In the genomic region with DNA sequence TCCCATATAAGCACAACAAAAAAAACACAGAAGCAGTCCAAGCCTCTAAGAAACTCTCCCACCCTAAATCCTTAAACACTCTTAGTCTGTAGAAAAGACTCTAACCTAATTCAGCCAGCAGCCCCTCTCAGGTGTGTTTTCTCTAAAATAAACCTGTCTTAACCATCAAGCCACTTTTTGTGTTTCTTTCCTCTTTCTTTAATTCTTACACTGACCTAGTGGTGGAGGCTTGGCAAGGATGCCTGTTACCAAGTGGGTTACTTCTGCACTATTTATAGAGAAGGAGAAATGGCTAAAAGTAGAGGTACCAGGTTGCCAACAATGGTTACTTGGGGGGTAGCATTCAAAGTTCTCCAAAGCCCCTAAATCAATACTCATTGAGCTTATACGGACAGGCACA, we compare ENCODE assay signal across 38 cellular contexts. TPM values are rescaled to one million over a fixed set of nuclear protein-coding genes. Genes with fewer than 3 reads are reported as not detected.
A peak's percentile ranks its signal among the peaks of the same experiment; 100 is the strongest.
DNase-seq lines count a peak whose midpoint lies in the region; ATAC-seq, FAIRE-seq and TF ChIP-seq lines count a peak whose summit lies in the region.
"Had no signal": no experiment of that assay in that cellular context is flagged by ENCODE, and none has a peak within 500 bp of the region (broad histone marks: within the 10 kb centered on the region; RNA-seq: fewer than 3 reads in every experiment).

No MANE protein-coding gene starts in this region.

- H3K79me2 ChIP-seq in K562 (ENCODE audit: control insufficient read depth, insufficient read depth, low read length): no peaks in the 10 kb centered on the region

- no peaks in the 10 kb centered on the region for H3K9me3 ChIP-seq in HEK293 (ENCODE audit: control insufficient read depth, insufficient read depth, low read depth, low read length)
- peaks cover 3% of the 10 kb centered on the region for H3K9me3 ChIP-seq in K562 (replicated peaks; ENCODE audit: control insufficient read depth, insufficient read depth, low read depth, low read length)
- H3K9me3 ChIP-seq: BE2C, Caco-2 had no signal

- POLR2A ChIA-PET in HEK293 (lab: Yijun Ruan, JAX): no interaction called here
- POLR2A ChIA-PET in K562 (lab: Yijun Ruan, JAX): interaction anchor here (0.6 to 1.2 kb wide), 2 partner anchors 43 to 177 kb away, joined by 3 read pairs; no protein-coding TSS in a partner anchor

- H3K27ac ChIP-seq in HEK293 (ENCODE audit: extremely low read depth, low read depth, low read length) (no peak overlapping the region), K562 (ENCODE audit: extremely low read depth, low read depth, low read length) (no peak overlapping the region)
- H3K27ac ChIP-seq: 22Rv1; A549; BLaER1; BLaER1 treated with 17β-estradiol and CSF1 and Interleukin-3, amounts not matched to agents 10 nM and 100 nM; C4-2B had no signal

- CTCF ChIA-PET in HEK293 (lab: Yijun Ruan, JAX): interaction anchor here (0.6 kb wide), 1 partner anchor 168 kb away, joined by 3 read pairs; no protein-coding TSS in a partner anchor
- CTCF ChIA-PET in K562 (lab: Yijun Ruan, JAX; ENCODE audit: low intra/inter-chr PET ratio): no interaction called here

- TF ChIP-seq CTCF in HEK293 (tag by site-specific recombination; IDR thresholded peaks at IDR 0.05) (no peak), K562 (IDR thresholded peaks at IDR 0.05 in 2 of 3, conservative IDR thresholded peaks at IDR 0.05 in 1 of 3; ENCODE audit: insufficient read depth in 2 of 3, low read depth in 1 of 3, low read length in 3 of 3) (no peak)

- no peaks in the 10 kb centered on the region for H3K4me1 ChIP-seq in HEK293 (ENCODE audit: control insufficient read depth, insufficient read depth, low read length)
- H3K4me1 ChIP-seq in K562 (replicated peaks in 1 of 2; ENCODE audit: control insufficient read depth in 2 of 2, insufficient read depth in 2 of 2, low read length in 2 of 2): no peaks in the 10 kb centered on the region
- H3K4me1 ChIP-seq: A549, BE2C, Caco-2 had no signal

- ATAC-seq in K562: no peak
- no peak for ATAC-seq in Right ventricle myocardium superior (ENCODE audit: poor library complexity)
- ATAC-seq: A549; CD8-positive, alpha-beta T cell had no signal

- no peaks in the 10 kb centered on the region for H3K9me1 ChIP-seq in K562 (ENCODE audit: control insufficient read depth, insufficient read depth, low read length)

- TF ChIP-seq EP300 in K562 (IDR thresholded peaks at IDR 0.05; ENCODE audit: low read length): no peak

- H4K20me1 ChIP-seq in K562 (replicated peaks; ENCODE audit: control insufficient read depth, insufficient read depth, low read length): no peaks in the 10 kb centered on the region
- H4K20me1 ChIP-seq: BLaER1 had no signal

- no peaks in the 10 kb centered on the region for H3K36me3 ChIP-seq in HEK293 (ENCODE audit: control insufficient read depth in 2 of 2, insufficient read depth in 1 of 2, low read length in 2 of 2)
- peaks cover 10% of the 10 kb centered on the region; the same call in 2 of the 3 replicates for H3K36me3 ChIP-seq in K562 (ENCODE audit: control insufficient read depth, insufficient read depth, low read length)
- H3K36me3 ChIP-seq: BE2C, BLaER1 had no signal

- no peak overlapping the region for H3K4me2 ChIP-seq in K562 (ENCODE audit: insufficient read depth, low read length)
- H3K4me2 ChIP-seq: A549; BLaER1; BLaER1 treated with 17β-estradiol and CSF1 and Interleukin-3, amounts not matched to agents 10 nM and 100 nM had no signal

- intact Hi-C loops in K562 (cut with micrococcal nuclease): no loop called here
- intact Hi-C loops in Right ventricle myocardium superior (cut with DNase I): no loop called here

- in situ Hi-C loops in K562 (cut with MboI): no loop called here

- H2AFZ ChIP-seq in K562 (ENCODE audit: low read depth, low read length): no peak overlapping the region

- no TSS peak for BruUV-seq in K562 (replicated peaks; lab: Mats Ljungman, UMichigan)

- no peak overlapping the region for H3K4me3 ChIP-seq in HEK293 (ENCODE audit: low read depth, low read length)
- H3K4me3 ChIP-seq in K562: no peak overlapping the region
- H3K4me3 ChIP-seq: A549; BLaER1; BLaER1 treated with 17β-estradiol and CSF1 and Interleukin-3, amounts not matched to agents 10 nM and 100 nM had no signal

- no peaks in the 10 kb centered on the region; a peak in 1 of 5 replicates for H3K27me3 ChIP-seq in K562 (ENCODE audit: control insufficient read depth in 2 of 2, insufficient read depth in 2 of 2, low read length in 2 of 2)
- H3K27me3 ChIP-seq: BLaER1; BLaER1 treated with 17β-estradiol and CSF1 and Interleukin-3, amounts not matched to agents 10 nM and 100 nM had no signal

- 73% methylated on average over 1 of the region's 1 CpG for WGBS in K562 (ENCODE audit: insufficient coverage, low coverage, missing lambda C conversion rate)

- no peak for TF ChIP-seq POLR2A in K562 (conservative IDR thresholded peaks at IDR 0.05)

- FAIRE-seq in K562 (lab: Jason Lieb, UNC) (no peak), RCC 7860 (lab: Jason Lieb, UNC) (no peak)
- FAIRE-seq: A204.1, A549, D721Med had no signal

- no peak for TF ChIP-seq RAD21 in K562 (CRISPR knock-in tag; conservative IDR thresholded peaks at IDR 0.05 in 1 of 2, IDR thresholded peaks at IDR 0.05 in 1 of 2)

- DNase-seq in RPMI8226 (peak; percentile 50), K562 (ENCODE audit: extremely low read depth in 1 of 4, low spot score in 3 of 4) (no peak), NCI-H1048 (lab: John Stamatoyannopoulos, UW) (no peak), Right ventricle myocardium superior (no peak), RCC 7860 (ENCODE audit: low spot score) (no peak)
- DNase-seq: 8988T; ACHN; AML-193; BE2C; C1 segment of cervical spinal cord; Caco-2; Calu3; CD4-positive, alpha-beta memory T cell; CD4-positive, alpha-beta T cell; CD4-positive, CD25-positive, alpha-beta regulatory T cell; CD8-positive, alpha-beta memory T cell; CD8-positive, alpha-beta T cell; COR-L47; DMS 273 treated with DMSO at 0.1 percent for 48 hours; DMS153; DMS53; DMS79; DMS79 treated with DMSO at 0.1 percent for 48 hours; DND-41; EL had no signal

- no peak overlapping the region for H3K9ac ChIP-seq in K562 (ENCODE audit: insufficient read depth in 1 of 2, low read depth in 2 of 2, low read length in 2 of 2)
- H3K9ac ChIP-seq: BLaER1; BLaER1 treated with 17β-estradiol and CSF1 and Interleukin-3, amounts not matched to agents 10 nM and 100 nM had no signal

RNA-seq across cellular contexts. Expression of gene ZNF333, which starts 43.7 kb away (rescaled TPM):
- total RNA-seq in K562 (2011; cell fraction: chromatin; rRNA removed; ENCODE audit: low replicate concordance): 65.5 and 79.8 TPM in 2 replicates
- 47.5 and 55.0 TPM in 2 replicates for total RNA-seq in K562 (2011; cell fraction: nucleolus; rRNA removed)
- total RNA-seq in K562 (2011; cell fraction: nucleoplasm; rRNA removed): 54.5 and 64.0 TPM in 2 replicates
- total RNA-seq in K562 (2014; rRNA removed) (4.5 and 8.5 TPM in 2 replicates), K562 (2014; rRNA removed; fragmentation: Illumina TruSeq; extraction: Trizol) (5.9 and 6.0 TPM in 2 replicates), K562 (2015; rRNA removed; fragmentation: Illumina TruSeq; extraction: Trizol) (4.1 and 5.2 TPM in 2 replicates), K562 (2021) (6.3 and 7.1 TPM in 2 replicates), Right ventricle myocardium superior (7.0 TPM)
- polyA plus RNA-seq in K562 (2011; rRNA removed) (10.3 and 11.4 TPM in 2 replicates), K562 (2014; fragmentation: Illumina TruSeq; extraction: Trizol) (5.8 and 6.5 TPM in 2 replicates), K562 (2014; fragmentation: Nextera tagmentation; extraction: Ambion mirVana) (1 to 10 TPM; 2.8 to 3.3 TPM), K562 (2014; rRNA removed) (7.7 and 9.3 TPM in 2 replicates)
- 6.3 and 8.5 TPM in 2 replicates for polyA plus RNA-seq in K562 (2011; cell fraction: cytosol; rRNA removed)
- 29.9 and 40.6 TPM in 2 replicates for polyA plus RNA-seq in K562 (2011; cell fraction: nucleus; rRNA removed)
- polyA plus RNA-seq in K562 (2012): 6.2 and 11.3 TPM in 2 replicates
- 10.3 and 10.6 TPM in 2 replicates for polyA minus RNA-seq in K562 (2011; rRNA and poly(A)+ RNA removed)
- 4.0 and 4.9 TPM in 2 replicates for polyA minus RNA-seq in K562 (2011; cell fraction: cytosol; rRNA and poly(A)+ RNA removed)
- polyA minus RNA-seq in K562 (2011; cell fraction: nucleus; rRNA and poly(A)+ RNA removed): 11.4 and 12.3 TPM in 2 replicates

RNA-seq across cellular contexts. Expression of gene ADGRE2, which starts 44.8 kb away (rescaled TPM):
- total RNA-seq in K562 (2011; cell fraction: chromatin; rRNA removed; ENCODE audit: low replicate concordance): 47.3 and 143 TPM in 2 replicates
- 41.1 and 66.9 TPM in 2 replicates for total RNA-seq in K562 (2011; cell fraction: nucleolus; rRNA removed)
- total RNA-seq in K562 (2011; cell fraction: nucleoplasm; rRNA removed): 46.1 and 57.8 TPM in 2 replicates
- total RNA-seq in K562 (2014; rRNA removed) (8.2 and 15.2 TPM in 2 replicates), K562 (2014; rRNA removed; fragmentation: Illumina TruSeq; extraction: Trizol) (4.3 and 5.6 TPM in 2 replicates), K562 (2015; rRNA removed; fragmentation: Illumina TruSeq; extraction: Trizol) (4.4 and 4.7 TPM in 2 replicates), K562 (2021) (15.6 and 17.3 TPM in 2 replicates), Right ventricle myocardium superior (0.54 TPM)
- polyA plus RNA-seq in K562 (2011; rRNA removed) (9.8 and 13.6 TPM in 2 replicates), K562 (2014; fragmentation: Illumina TruSeq; extraction: Trizol) (12.3 and 13.9 TPM in 2 replicates), K562 (2014; fragmentation: Nextera tagmentation; extraction: Ambion mirVana) (1 to 10 TPM; 4.4 to 6.4 TPM), K562 (2014; rRNA removed) (14.9 and 19.2 TPM in 2 replicates)
- polyA plus RNA-seq in K562 (2011; cell fraction: cytosol; rRNA removed): 9.0 and 9.5 TPM in 2 replicates
- 38.9 and 80.5 TPM in 2 replicates for polyA plus RNA-seq in K562 (2011; cell fraction: nucleus; rRNA removed)
- 7.8 and 9.1 TPM in 2 replicates for polyA plus RNA-seq in K562 (2012)
- polyA minus RNA-seq in K562 (2011; rRNA and poly(A)+ RNA removed): 23.0 and 24.7 TPM in 2 replicates
- 9.8 and 11.3 TPM in 2 replicates for polyA minus RNA-seq in K562 (2011; cell fraction: cytosol; rRNA and poly(A)+ RNA removed)
- polyA minus RNA-seq in K562 (2011; cell fraction: nucleus; rRNA and poly(A)+ RNA removed): 27.9 and 28.3 TPM in 2 replicates
- total RNA-seq: Calu3 had no signal

RNA-seq across cellular contexts. Expression of gene ADGRE3, which starts 58.9 kb away (rescaled TPM):
- not detected in 2 replicates for total RNA-seq in K562 (2011; cell fraction: chromatin; rRNA removed; ENCODE audit: low replicate concordance)
- total RNA-seq in K562 (2011; cell fraction: nucleolus; rRNA removed): not detected in 2 replicates
- not detected in 2 replicates for total RNA-seq in K562 (2011; cell fraction: nucleoplasm; rRNA removed)
- total RNA-seq in K562 (2014; rRNA removed) (not detected in 2 replicates), K562 (2014; rRNA removed; fragmentation: Illumina TruSeq; extraction: Trizol) (not detected in 2 replicates), K562 (2015; rRNA removed; fragmentation: Illumina TruSeq; extraction: Trizol) (not detected in 2 replicates), K562 (2021) (not detected in 2 replicates), Right ventricle myocardium superior (not detected)
- polyA plus RNA-seq in K562 (2011; rRNA removed) (not detected in 2 replicates), K562 (2014; fragmentation: Illumina TruSeq; extraction: Trizol) (not detected in 2 replicates), K562 (2014; fragmentation: Nextera tagmentation; extraction: Ambion mirVana) (not detected), K562 (2014; rRNA removed) (not detected in 2 replicates)
- not detected in 2 replicates for polyA plus RNA-seq in K562 (2011; cell fraction: cytosol; rRNA removed)
- not detected in 2 replicates for polyA plus RNA-seq in K562 (2011; cell fraction: nucleus; rRNA removed)
- not detected in 2 replicates for polyA plus RNA-seq in K562 (2012)
- not detected in 2 replicates for polyA minus RNA-seq in K562 (2011; rRNA and poly(A)+ RNA removed)
- polyA minus RNA-seq in K562 (2011; cell fraction: cytosol; rRNA and poly(A)+ RNA removed): not detected in 2 replicates
- polyA minus RNA-seq in K562 (2011; cell fraction: nucleus; rRNA and poly(A)+ RNA removed): not detected in 2 replicates
- total RNA-seq: A172; A673; Caco-2; Calu3; CD4-positive, alpha-beta memory T cell; CD4-positive, alpha-beta T cell; CD4-positive, CD25-positive, alpha-beta regulatory T cell; CD8-positive, alpha-beta memory T cell; CD8-positive, alpha-beta T cell; Daoy had no signal
- polyA plus RNA-seq: A549; AG04450; BJ; CD4-positive, alpha-beta memory T cell; CD4-positive, CD25-positive, alpha-beta regulatory T cell had no signal

Comparison
In these comparisons a context has a peak if more than half of its experiments do, and no peak if none do; other contexts are left out.
1. Of the 44 proteins assayed by ChIP-seq in both K562 and HEK293: peak only in K562: none; only in HEK293: SETDB1; in both: none; in neither: 43.